ENCODE assay signal across 1 cellular context in the genomic region with DNA sequence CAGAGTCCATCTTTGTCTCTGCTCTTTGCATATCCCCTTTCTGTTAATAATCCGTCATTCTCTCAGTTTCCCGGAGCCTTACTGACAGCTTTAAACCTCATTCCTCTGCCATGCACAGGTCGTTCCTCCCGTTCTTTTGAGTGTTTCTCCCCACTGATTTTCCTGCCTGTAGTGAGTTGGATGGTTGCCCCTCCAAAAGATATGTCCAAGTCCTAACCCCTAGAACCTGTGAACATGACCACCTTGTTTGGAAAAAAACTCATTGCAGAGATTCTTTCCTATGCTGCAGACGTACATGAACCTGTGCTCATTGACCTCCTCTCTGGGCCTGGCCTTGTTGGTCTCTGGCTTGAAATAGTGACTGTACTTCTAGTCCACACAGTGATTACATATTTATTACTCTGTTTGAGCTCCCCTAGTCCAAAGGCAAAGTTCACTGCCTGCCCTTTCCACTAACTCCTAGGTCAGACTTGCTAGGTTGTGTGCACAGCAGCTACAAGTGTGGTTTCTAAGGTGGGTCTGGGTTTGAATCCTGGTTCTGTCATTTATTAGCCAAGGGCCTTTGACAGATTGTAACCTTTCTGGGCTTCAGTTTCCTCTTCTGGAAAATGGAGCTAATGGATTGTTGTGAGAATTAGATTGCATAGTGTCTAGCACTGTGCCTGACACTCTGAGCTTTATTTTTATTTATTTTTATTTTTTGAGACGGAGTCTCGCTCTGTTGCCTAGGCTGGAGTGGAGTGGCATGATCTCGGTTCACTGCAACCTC.
A peak's percentile ranks its signal among the peaks of the same experiment; 100 is the strongest.
TF ChIP-seq lines count a peak whose summit lies in the region.

No MANE protein-coding gene starts in this region.

TF ChIP-seq in HepG2, 621 proteins besides CTCF, POLR2A, EP300 and RAD21 (continued from another document and continues in another):
- TF ChIP-seq, protein P1, sequence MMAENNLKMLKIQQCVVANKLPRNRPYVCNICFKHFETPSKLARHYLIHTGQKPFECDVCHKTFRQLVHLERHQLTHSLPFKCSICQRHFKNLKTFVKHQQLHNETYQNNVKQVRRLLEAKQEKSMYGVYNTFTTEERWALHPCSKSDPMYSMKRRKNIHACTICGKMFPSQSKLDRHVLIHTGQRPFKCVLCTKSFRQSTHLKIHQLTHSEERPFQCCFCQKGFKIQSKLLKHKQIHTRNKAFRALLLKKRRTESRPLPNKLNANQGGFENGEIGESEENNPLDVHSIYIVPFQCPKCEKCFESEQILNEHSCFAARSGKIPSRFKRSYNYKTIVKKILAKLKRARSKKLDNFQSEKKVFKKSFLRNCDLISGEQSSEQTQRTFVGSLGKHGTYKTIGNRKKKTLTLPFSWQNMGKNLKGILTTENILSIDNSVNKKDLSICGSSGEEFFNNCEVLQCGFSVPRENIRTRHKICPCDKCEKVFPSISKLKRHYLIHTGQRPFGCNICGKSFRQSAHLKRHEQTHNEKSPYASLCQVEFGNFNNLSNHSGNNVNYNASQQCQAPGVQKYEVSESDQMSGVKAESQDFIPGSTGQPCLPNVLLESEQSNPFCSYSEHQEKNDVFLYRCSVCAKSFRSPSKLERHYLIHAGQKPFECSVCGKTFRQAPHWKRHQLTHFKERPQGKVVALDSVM (CRISPR knock-in tag; IDR thresholded peaks at IDR 0.05), result no peak
- TF ChIP-seq TARDBP (CRISPR knock-in tag; IDR thresholded peaks at IDR 0.05), result peak; percentile 76; the same call in 1 of the 2 replicates
- no peak for TF ChIP-seq KLF6 (CRISPR knock-in tag; IDR thresholded peaks at IDR 0.05)
- peak; percentile 80 for TF ChIP-seq NR2C2 (CRISPR knock-in tag; IDR thresholded peaks at IDR 0.05; ENCODE audit: borderline replicate concordance)
- TF ChIP-seq FOXJ3 (CRISPR knock-in tag; IDR thresholded peaks at IDR 0.05; ENCODE audit: borderline replicate concordance), result peak; percentile 53; the same call in 1 of the 2 replicates
- TF ChIP-seq, protein P2, sequence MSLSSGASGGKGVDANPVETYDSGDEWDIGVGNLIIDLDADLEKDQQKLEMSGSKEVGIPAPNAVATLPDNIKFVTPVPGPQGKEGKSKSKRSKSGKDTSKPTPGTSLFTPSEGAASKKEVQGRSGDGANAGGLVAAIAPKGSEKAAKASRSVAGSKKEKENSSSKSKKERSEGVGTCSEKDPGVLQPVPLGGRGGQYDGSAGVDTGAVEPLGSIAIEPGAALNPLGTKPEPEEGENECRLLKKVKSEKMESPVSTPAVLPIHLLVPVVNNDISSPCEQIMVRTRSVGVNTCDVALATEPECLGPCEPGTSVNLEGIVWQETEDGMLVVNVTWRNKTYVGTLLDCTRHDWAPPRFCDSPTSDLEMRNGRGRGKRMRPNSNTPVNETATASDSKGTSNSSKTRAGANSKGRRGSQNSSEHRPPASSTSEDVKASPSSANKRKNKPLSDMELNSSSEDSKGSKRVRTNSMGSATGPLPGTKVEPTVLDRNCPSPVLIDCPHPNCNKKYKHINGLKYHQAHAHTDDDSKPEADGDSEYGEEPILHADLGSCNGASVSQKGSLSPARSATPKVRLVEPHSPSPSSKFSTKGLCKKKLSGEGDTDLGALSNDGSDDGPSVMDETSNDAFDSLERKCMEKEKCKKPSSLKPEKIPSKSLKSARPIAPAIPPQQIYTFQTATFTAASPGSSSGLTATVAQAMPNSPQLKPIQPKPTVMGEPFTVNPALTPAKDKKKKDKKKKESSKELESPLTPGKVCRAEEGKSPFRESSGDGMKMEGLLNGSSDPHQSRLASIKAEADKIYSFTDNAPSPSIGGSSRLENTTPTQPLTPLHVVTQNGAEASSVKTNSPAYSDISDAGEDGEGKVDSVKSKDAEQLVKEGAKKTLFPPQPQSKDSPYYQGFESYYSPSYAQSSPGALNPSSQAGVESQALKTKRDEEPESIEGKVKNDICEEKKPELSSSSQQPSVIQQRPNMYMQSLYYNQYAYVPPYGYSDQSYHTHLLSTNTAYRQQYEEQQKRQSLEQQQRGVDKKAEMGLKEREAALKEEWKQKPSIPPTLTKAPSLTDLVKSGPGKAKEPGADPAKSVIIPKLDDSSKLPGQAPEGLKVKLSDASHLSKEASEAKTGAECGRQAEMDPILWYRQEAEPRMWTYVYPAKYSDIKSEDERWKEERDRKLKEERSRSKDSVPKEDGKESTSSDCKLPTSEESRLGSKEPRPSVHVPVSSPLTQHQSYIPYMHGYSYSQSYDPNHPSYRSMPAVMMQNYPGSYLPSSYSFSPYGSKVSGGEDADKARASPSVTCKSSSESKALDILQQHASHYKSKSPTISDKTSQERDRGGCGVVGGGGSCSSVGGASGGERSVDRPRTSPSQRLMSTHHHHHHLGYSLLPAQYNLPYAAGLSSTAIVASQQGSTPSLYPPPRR (CRISPR knock-in tag; IDR thresholded peaks at IDR 0.05; ENCODE audit: borderline replicate concordance), result peak; percentile 85
- peak; percentile 32; the same call in 1 of the 2 replicates for TF ChIP-seq SPEN (CRISPR knock-in tag; IDR thresholded peaks at IDR 0.05; ENCODE audit: low read depth)
- TF ChIP-seq ZNF263 (CRISPR knock-in tag; IDR thresholded peaks at IDR 0.05), result no peak
- peak; percentile 94 for TF ChIP-seq SALL1 (CRISPR knock-in tag; IDR thresholded peaks at IDR 0.05)
- TF ChIP-seq ZZZ3 (CRISPR knock-in tag; IDR thresholded peaks at IDR 0.05; ENCODE audit: borderline replicate concordance), result no peak
- peak; percentile 31; the same call in 1 of the 2 replicates for TF ChIP-seq TAF1 (CRISPR knock-in tag; IDR thresholded peaks at IDR 0.05)
- no peak for TF ChIP-seq SOX13 (IDR thresholded peaks at IDR 0.05)
- peak in 1 of 2 experiments; percentile 56; a peak in 2 of 4 replicates for TF ChIP-seq SOX13 (CRISPR knock-in tag; conservative IDR thresholded peaks at IDR 0.05 in 1 of 2, IDR thresholded peaks at IDR 0.05 in 1 of 2)
- TF ChIP-seq, protein P3, sequence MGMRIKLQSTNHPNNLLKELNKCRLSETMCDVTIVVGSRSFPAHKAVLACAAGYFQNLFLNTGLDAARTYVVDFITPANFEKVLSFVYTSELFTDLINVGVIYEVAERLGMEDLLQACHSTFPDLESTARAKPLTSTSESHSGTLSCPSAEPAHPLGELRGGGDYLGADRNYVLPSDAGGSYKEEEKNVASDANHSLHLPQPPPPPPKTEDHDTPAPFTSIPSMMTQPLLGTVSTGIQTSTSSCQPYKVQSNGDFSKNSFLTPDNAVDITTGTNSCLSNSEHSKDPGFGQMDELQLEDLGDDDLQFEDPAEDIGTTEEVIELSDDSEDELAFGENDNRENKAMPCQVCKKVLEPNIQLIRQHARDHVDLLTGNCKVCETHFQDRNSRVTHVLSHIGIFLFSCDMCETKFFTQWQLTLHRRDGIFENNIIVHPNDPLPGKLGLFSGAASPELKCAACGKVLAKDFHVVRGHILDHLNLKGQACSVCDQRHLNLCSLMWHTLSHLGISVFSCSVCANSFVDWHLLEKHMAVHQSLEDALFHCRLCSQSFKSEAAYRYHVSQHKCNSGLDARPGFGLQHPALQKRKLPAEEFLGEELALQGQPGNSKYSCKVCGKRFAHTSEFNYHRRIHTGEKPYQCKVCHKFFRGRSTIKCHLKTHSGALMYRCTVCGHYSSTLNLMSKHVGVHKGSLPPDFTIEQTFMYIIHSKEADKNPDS (CRISPR knock-in tag; IDR thresholded peaks at IDR 0.05), result peak; percentile 99
- TF ChIP-seq CBX5 (CRISPR knock-in tag; IDR thresholded peaks at IDR 0.05; ENCODE audit: borderline replicate concordance), result peak; percentile 48; the same call in 1 of the 2 replicates
- TF ChIP-seq ZSCAN29 (CRISPR knock-in tag; conservative IDR thresholded peaks at IDR 0.05), result peak; percentile 89
- TF ChIP-seq, protein P4, sequence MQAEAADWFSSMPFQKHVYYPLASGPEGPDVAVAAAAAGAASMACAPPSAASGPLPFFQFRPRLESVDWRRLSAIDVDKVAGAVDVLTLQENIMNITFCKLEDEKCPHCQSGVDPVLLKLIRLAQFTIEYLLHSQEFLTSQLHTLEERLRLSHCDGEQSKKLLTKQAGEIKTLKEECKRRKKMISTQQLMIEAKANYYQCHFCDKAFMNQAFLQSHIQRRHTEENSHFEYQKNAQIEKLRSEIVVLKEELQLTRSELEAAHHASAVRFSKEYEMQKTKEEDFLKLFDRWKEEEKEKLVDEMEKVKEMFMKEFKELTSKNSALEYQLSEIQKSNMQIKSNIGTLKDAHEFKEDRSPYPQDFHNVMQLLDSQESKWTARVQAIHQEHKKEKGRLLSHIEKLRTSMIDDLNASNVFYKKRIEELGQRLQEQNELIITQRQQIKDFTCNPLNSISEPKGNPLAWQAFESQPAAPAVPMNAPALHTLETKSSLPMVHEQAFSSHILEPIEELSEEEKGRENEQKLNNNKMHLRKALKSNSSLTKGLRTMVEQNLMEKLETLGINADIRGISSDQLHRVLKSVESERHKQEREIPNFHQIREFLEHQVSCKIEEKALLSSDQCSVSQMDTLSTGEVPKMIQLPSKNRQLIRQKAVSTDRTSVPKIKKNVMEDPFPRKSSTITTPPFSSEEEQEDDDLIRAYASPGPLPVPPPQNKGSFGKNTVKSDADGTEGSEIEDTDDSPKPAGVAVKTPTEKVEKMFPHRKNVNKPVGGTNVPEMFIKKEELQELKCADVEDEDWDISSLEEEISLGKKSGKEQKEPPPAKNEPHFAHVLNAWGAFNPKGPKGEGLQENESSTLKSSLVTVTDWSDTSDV (CRISPR knock-in tag; IDR thresholded peaks at IDR 0.05), result no peak
- peak; percentile 77; the same call in 1 of the 2 replicates for TF ChIP-seq ZKSCAN8 (CRISPR knock-in tag; IDR thresholded peaks at IDR 0.05; ENCODE audit: borderline replicate concordance)
- no peak for TF ChIP-seq BORCS8-MEF2B (CRISPR knock-in tag; IDR thresholded peaks at IDR 0.05)
- peak; percentile 63 for TF ChIP-seq KAT8 (CRISPR knock-in tag; IDR thresholded peaks at IDR 0.05)
- TF ChIP-seq ZNF335 (CRISPR knock-in tag; IDR thresholded peaks at IDR 0.05), result 0 out of 2 replicates have a peak, but pooled peaks have one; percentile 24
- no peak for TF ChIP-seq ZNF180 (CRISPR knock-in tag; IDR thresholded peaks at IDR 0.05; ENCODE audit: borderline replicate concordance, low read depth)
- TF ChIP-seq, protein P5, sequence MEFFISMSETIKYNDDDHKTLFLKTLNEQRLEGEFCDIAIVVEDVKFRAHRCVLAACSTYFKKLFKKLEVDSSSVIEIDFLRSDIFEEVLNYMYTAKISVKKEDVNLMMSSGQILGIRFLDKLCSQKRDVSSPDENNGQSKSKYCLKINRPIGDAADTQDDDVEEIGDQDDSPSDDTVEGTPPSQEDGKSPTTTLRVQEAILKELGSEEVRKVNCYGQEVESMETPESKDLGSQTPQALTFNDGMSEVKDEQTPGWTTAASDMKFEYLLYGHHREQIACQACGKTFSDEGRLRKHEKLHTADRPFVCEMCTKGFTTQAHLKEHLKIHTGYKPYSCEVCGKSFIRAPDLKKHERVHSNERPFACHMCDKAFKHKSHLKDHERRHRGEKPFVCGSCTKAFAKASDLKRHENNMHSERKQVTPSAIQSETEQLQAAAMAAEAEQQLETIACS (CRISPR knock-in tag; IDR thresholded peaks at IDR 0.05), result no peak
- TF ChIP-seq CREM (IDR thresholded peaks at IDR 0.05), result peak; percentile 67
- no peak for TF ChIP-seq CREM (CRISPR knock-in tag; IDR thresholded peaks at IDR 0.05)
- peak; percentile 80 for TF ChIP-seq MED1 (CRISPR knock-in tag; IDR thresholded peaks at IDR 0.05)
- TF ChIP-seq, protein P6, sequence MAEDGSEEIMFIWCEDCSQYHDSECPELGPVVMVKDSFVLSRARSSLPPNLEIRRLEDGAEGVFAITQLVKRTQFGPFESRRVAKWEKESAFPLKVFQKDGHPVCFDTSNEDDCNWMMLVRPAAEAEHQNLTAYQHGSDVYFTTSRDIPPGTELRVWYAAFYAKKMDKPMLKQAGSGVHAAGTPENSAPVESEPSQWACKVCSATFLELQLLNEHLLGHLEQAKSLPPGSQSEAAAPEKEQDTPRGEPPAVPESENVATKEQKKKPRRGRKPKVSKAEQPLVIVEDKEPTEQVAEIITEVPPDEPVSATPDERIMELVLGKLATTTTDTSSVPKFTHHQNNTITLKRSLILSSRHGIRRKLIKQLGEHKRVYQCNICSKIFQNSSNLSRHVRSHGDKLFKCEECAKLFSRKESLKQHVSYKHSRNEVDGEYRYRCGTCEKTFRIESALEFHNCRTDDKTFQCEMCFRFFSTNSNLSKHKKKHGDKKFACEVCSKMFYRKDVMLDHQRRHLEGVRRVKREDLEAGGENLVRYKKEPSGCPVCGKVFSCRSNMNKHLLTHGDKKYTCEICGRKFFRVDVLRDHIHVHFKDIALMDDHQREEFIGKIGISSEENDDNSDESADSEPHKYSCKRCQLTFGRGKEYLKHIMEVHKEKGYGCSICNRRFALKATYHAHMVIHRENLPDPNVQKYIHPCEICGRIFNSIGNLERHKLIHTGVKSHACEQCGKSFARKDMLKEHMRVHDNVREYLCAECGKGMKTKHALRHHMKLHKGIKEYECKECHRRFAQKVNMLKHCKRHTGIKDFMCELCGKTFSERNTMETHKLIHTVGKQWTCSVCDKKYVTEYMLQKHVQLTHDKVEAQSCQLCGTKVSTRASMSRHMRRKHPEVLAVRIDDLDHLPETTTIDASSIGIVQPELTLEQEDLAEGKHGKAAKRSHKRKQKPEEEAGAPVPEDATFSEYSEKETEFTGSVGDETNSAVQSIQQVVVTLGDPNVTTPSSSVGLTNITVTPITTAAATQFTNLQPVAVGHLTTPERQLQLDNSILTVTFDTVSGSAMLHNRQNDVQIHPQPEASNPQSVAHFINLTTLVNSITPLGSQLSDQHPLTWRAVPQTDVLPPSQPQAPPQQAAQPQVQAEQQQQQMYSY (CRISPR knock-in tag; IDR thresholded peaks at IDR 0.05), result no peak
- peak; percentile 40; the same call in 1 of the 3 replicates for TF ChIP-seq MXI1 (IDR thresholded peaks at IDR 0.05; ENCODE audit: borderline replicate concordance, low read depth, low read length)
- TF ChIP-seq, protein P7, sequence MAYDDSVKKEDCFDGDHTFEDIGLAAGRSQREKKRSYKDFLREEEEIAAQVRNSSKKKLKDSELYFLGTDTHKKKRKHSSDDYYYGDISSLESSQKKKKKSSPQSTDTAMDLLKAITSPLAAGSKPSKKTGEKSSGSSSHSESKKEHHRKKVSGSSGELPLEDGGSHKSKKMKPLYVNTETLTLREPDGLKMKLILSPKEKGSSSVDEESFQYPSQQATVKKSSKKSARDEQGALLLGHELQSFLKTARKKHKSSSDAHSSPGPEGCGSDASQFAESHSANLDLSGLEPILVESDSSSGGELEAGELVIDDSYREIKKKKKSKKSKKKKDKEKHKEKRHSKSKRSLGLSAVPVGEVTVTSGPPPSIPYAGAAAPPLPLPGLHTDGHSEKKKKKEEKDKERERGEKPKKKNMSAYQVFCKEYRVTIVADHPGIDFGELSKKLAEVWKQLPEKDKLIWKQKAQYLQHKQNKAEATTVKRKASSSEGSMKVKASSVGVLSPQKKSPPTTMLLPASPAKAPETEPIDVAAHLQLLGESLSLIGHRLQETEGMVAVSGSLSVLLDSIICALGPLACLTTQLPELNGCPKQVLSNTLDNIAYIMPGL (CRISPR knock-in tag; IDR thresholded peaks at IDR 0.05; ENCODE audit: borderline replicate concordance in 1 of 2, low read depth in 1 of 2), result peak in 1 of 2 experiments; percentile 21; a peak in 1 of 4 replicates
- TF ChIP-seq KLF12 (CRISPR knock-in tag; IDR thresholded peaks at IDR 0.05; ENCODE audit: borderline replicate concordance), result peak; percentile 42; the same call in 1 of the 2 replicates
